14 cellular contexts compared by ENCODE assay signal in the genomic region with DNA sequence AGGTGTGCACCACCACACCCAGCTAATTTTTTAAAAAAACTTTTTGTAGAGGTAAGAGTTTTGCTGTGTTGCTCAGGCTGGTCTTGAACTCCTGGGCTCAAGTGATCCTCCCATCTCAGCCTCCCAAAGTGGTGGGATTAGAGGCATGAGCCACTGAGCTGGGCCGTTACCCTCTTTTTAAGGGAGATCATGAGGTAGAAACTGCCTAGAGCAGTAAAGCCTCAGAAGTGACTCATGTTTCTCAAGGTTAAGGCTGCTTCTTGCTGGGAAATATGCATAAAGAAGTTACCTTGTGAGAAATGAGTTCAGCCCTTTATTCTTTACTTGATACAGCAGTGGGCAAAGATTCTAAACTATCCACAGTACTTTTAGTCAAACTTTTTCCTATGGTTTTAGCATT. TPM values are rescaled to one million over a fixed set of nuclear protein-coding genes. Genes with fewer than 3 reads are reported as not detected.
A peak's percentile ranks its signal among the peaks of the same experiment; 100 is the strongest.
DNase-seq lines count a peak whose midpoint lies in the region; ATAC-seq and TF ChIP-seq lines count a peak whose summit lies in the region.
"Had no signal": no experiment of that assay in that cellular context is flagged by ENCODE, and none has a peak within 500 bp of the region (broad histone marks: within the 10 kb centered on the region; RNA-seq: fewer than 3 reads in every experiment).

No MANE protein-coding gene starts in this region.

- H3K4me3 ChIP-seq in adrenal gland (no peak overlapping the region), left lung (no peak overlapping the region)
- H3K4me3 ChIP-seq: body of pancreas had no signal

- peaks cover 73% of the 10 kb centered on the region for H3K4me1 Mint-ChIP-seq in memory B cell

- intact Hi-C loops in adrenal gland (cut with DNase I): no loop called here
- intact Hi-C loops in left lung (cut with DNase I): no loop called here

- DNase-seq in EH (ENCODE audit: low read depth) (peak; percentile 46), MV-4-11 (lab: John Stamatoyannopoulos, UW) (peak; percentile 36), adrenal gland (peak in 1 of 7 donors; percentile 29), memory B cell (ENCODE audit: low spot score in 2 of 2) (no peak), left lung (no peak), NCI-H524 (lab: John Stamatoyannopoulos, UW) (no peak), KG1 (lab: John Stamatoyannopoulos, UW) (no peak)
- no peak for DNase-seq in effector CD8-positive, alpha-beta T cell (lab: John Stamatoyannopoulos, UW)
- DNase-seq: activated CD4-positive, alpha-beta T cell treated with anti-CD3 and anti-CD28 coated beads for 48 hours; body of pancreas; KBM-7; RPMI8226; stimulated activated CD4-positive, alpha-beta T cell treated with anti-CD3 and anti-CD28 coated beads, Interleukin-15, amount 100 ng/mL, for 24 hours had no signal

- ATAC-seq in memory B cell (ENCODE audit: low read depth): no peak
- ATAC-seq in left lung: no peak
- ATAC-seq: body of pancreas had no signal

- no peak for TF ChIP-seq POLR2A in adrenal gland (IDR thresholded peaks at IDR 0.05)

- H3K27ac Mint-ChIP-seq in memory B cell: peak overlapping the region; percentile 39
- H3K27ac Mint-ChIP-seq: nephron had no signal

- H3K27me3 ChIP-seq in adrenal gland: no peaks in the 10 kb centered on the region
- H3K27me3 ChIP-seq in left lung: no peaks in the 10 kb centered on the region
- H3K27me3 ChIP-seq: body of pancreas had no signal

- H3K9me3 ChIP-seq in adrenal gland (replicated peaks in 1 of 3): no peaks in the 10 kb centered on the region
- H3K9me3 ChIP-seq in left lung: no peaks in the 10 kb centered on the region
- H3K9me3 ChIP-seq: body of pancreas had no signal

- H3K27ac ChIP-seq in adrenal gland (peak overlapping the region; percentile 19 to 66 (median 61)), left lung (no peak overlapping the region)

- no peaks in the 10 kb centered on the region for H3K9me3 Mint-ChIP-seq in memory B cell
- H3K9me3 Mint-ChIP-seq: nephron had no signal

- WGBS in adrenal gland, 4 donors: 25 to 53% (median 42%) methylated on average over 1 of the region's 1 CpG

- TF ChIP-seq CTCF in adrenal gland (IDR thresholded peaks at IDR 0.05) (no peak), left lung (IDR thresholded peaks at IDR 0.05) (no peak)

- peaks cover 15% of the 10 kb centered on the region for H3K36me3 Mint-ChIP-seq in memory B cell

- H3K36me3 ChIP-seq in adrenal gland (replicated peaks in 1 of 2) (no peaks in the 10 kb centered on the region), left lung (peaks cover 0 to 4% of the 10 kb centered on the region in 2 donors)

- no peak overlapping the region for H3K4me3 Mint-ChIP-seq in memory B cell
- H3K4me3 Mint-ChIP-seq: nephron had no signal

- H3K27me3 Mint-ChIP-seq in memory B cell: no peaks in the 10 kb centered on the region

- H3K4me1 ChIP-seq in adrenal gland (replicated peaks in 1 of 2) (peaks cover 34 to 90% of the 10 kb centered on the region in 2 donors), left lung (peaks cover 22 to 90% of the 10 kb centered on the region in 2 donors)

RNA-seq across cellular contexts. Expression of gene GRB2, which starts 38.2 kb away (rescaled TPM):
- 100 to 1,000 TPM; 102 to 374 (median 136) TPM for total RNA-seq in adrenal gland
- polyA plus RNA-seq in adrenal gland: 100 to 1,000 TPM in 1 of 3 donors, 10 to 100 TPM in 2; 36.0 to 131 (median 36.1) TPM
- total RNA-seq in left lung: 100 to 1,000 TPM; 110 to 214 TPM

Comparison
In these comparisons a context has a peak if more than half of its experiments do, and no peak if none do; other contexts are left out.
1. DNase-seq: peak in EH (single experiment) and MV-4-11 (single experiment); none in memory B cell (0 of 2), left lung (0 of 2), effector CD8-positive, alpha-beta T cell (single experiment), NCI-H524 (0 of 2) and KG1 (single experiment).
2. H3K27ac ChIP-seq: peak in adrenal gland (5 of 5); none in left lung (0 of 2).